In the genomic region with DNA sequence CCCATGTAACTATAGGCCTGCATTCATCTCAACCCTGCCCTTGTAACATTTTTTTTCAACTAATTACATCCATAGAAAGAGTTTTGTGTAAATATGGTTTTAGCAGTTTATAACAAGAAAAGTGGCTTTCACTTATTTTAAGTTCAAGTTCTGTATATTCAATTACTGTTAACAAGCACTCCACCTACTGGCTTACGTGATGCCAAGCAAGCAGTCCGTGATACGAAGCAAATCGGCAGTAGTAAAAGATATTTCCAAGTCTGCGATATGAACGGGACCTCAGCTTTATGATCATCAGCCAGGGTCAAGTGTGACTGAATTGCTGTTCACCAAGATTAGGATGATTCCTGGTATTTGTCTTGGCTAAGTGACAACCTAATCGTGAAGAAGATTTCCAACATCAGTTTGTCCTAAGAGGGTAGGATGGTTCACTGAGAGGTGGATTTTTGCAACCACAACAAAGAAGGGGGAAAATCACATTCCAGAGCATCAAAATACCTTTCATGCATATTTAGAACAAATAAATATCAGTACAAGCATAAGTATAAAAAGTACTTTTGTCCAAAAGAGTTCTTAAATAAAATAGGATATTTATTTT, we compare ENCODE assay signal across 1 cellular context.
TF ChIP-seq lines count a peak whose summit lies in the region.

No MANE protein-coding gene starts in this region.

TF ChIP-seq in H1, 55 proteins besides CTCF, POLR2A, EP300 and RAD21 (continued from another document):
- TF ChIP-seq, protein P1, sequence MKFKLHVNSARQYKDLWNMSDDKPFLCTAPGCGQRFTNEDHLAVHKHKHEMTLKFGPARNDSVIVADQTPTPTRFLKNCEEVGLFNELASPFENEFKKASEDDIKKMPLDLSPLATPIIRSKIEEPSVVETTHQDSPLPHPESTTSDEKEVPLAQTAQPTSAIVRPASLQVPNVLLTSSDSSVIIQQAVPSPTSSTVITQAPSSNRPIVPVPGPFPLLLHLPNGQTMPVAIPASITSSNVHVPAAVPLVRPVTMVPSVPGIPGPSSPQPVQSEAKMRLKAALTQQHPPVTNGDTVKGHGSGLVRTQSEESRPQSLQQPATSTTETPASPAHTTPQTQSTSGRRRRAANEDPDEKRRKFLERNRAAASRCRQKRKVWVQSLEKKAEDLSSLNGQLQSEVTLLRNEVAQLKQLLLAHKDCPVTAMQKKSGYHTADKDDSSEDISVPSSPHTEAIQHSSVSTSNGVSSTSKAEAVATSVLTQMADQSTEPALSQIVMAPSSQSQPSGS (IDR thresholded peaks at IDR 0.05; ENCODE audit: low read length) = no peak
- no peak for TF ChIP-seq BCL11A (IDR thresholded peaks at IDR 0.05; ENCODE audit: low read depth in 2 of 2, low read length in 2 of 2)
- no peak for TF ChIP-seq JUN (IDR thresholded peaks at IDR 0.05; ENCODE audit: low read depth, low read length)
